Comparison of ENCODE assay signal across 10 cellular contexts in genomic region chr1:204530932-204531331, GRCh38.
A peak's percentile ranks its signal among the peaks of the same experiment; 100 is the strongest.
DNase-seq lines count a peak whose midpoint lies in the region; ATAC-seq lines count a peak whose summit lies in the region.
"Had no signal": no experiment of that assay in that cellular context is flagged by ENCODE, and none has a peak within 500 bp of the region (broad histone marks: within the 10 kb centered on the region; RNA-seq: fewer than 3 reads in every experiment).

No MANE protein-coding gene starts in this region.

- peaks cover 6% of the 10 kb centered on the region for H3K4me1 Mint-ChIP-seq in T-helper 2 cell treated with Interferon-gamma antibody and Interleukin-4, amounts not matched to agents 5 μg/mL and 100 μg/mL, for 36 hours (ENCODE audit: low read depth)
- peaks cover 14% of the 10 kb centered on the region for H3K4me1 Mint-ChIP-seq in stimulated activated memory B cell treated with anti-CD40 and anti-IgM and Interleukin-4, amounts not matched to agents 10 μg/mL and 1 μg/mL and 100 μg/mL, for 72 hours

- peaks cover 66% of the 10 kb centered on the region for H3K36me3 Mint-ChIP-seq in T-helper 2 cell treated with Interferon-gamma antibody and Interleukin-4, amounts not matched to agents 5 μg/mL and 100 μg/mL, for 36 hours (ENCODE audit: low read depth)
- peaks cover 62% of the 10 kb centered on the region for H3K36me3 Mint-ChIP-seq in stimulated activated memory B cell treated with anti-CD40 and anti-IgM and Interleukin-4, amounts not matched to agents 10 μg/mL and 1 μg/mL and 100 μg/mL, for 72 hours

- H3K4me3 Mint-ChIP-seq in T-helper 2 cell treated with Interferon-gamma antibody and Interleukin-4, amounts not matched to agents 5 μg/mL and 100 μg/mL, for 36 hours: no peak overlapping the region
- no peak overlapping the region for H3K4me3 Mint-ChIP-seq in stimulated activated memory B cell treated with anti-CD40 and anti-IgM and Interleukin-4, amounts not matched to agents 10 μg/mL and 1 μg/mL and 100 μg/mL, for 72 hours
- H3K4me3 Mint-ChIP-seq: T-helper 1 cell treated with Interleukin-12 subunit alpha and Interleukin-12 subunit beta and Interleukin-4 antibody, amounts not matched to agents 30 μg/mL and 1 μg/mL, for 36 hours had no signal

- peak overlapping the region; percentile 1 for H3K27ac Mint-ChIP-seq in T-helper 2 cell treated with Interferon-gamma antibody and Interleukin-4, amounts not matched to agents 5 μg/mL and 100 μg/mL, for 36 hours
- peak overlapping the region; percentile 60 for H3K27ac Mint-ChIP-seq in stimulated activated memory B cell treated with anti-CD40 and anti-IgM and Interleukin-4, amounts not matched to agents 10 μg/mL and 1 μg/mL and 100 μg/mL, for 72 hours
- H3K27ac Mint-ChIP-seq: T-helper 1 cell treated with Interleukin-12 subunit alpha and Interleukin-12 subunit beta and Interleukin-4 antibody, amounts not matched to agents 30 μg/mL and 1 μg/mL, for 36 hours had no signal

- ATAC-seq in HG02588 (IDR thresholded peaks at IDR 0.05; ENCODE audit: unreplicated experiment) (peak; percentile 84), HG03558 (IDR thresholded peaks at IDR 0.05; ENCODE audit: extremely low read depth, unreplicated experiment) (peak; percentile 75)
- ATAC-seq in stimulated activated memory B cell treated with anti-CD40 and anti-IgM and Interleukin-4, amounts not matched to agents 10 μg/mL and 1 μg/mL and 100 μg/mL, for 72 hours: peak; percentile 96

- DNase-seq in T-helper 2 cell treated with Interferon-gamma antibody and Interleukin-4, amounts not matched to agents 5 μg/mL and 100 μg/mL, for 36 hours (ENCODE audit: low spot score): no peak
- no peak for DNase-seq in T-helper 2 cell
- DNase-seq in NCI-H1436 (lab: John Stamatoyannopoulos, UW): no peak
- DNase-seq in NCI-H1694 (lab: John Stamatoyannopoulos, UW): no peak
- DNase-seq in AML-193 (lab: John Stamatoyannopoulos, UW): no peak
- DNase-seq: 8988T had no signal

- no peaks in the 10 kb centered on the region for H3K27me3 Mint-ChIP-seq in T-helper 2 cell treated with Interferon-gamma antibody and Interleukin-4, amounts not matched to agents 5 μg/mL and 100 μg/mL, for 36 hours (ENCODE audit: low read depth)
- H3K27me3 Mint-ChIP-seq in stimulated activated memory B cell treated with anti-CD40 and anti-IgM and Interleukin-4, amounts not matched to agents 10 μg/mL and 1 μg/mL and 100 μg/mL, for 72 hours: no peaks in the 10 kb centered on the region

- no peaks in the 10 kb centered on the region for H3K9me3 Mint-ChIP-seq in T-helper 2 cell treated with Interferon-gamma antibody and Interleukin-4, amounts not matched to agents 5 μg/mL and 100 μg/mL, for 36 hours
- H3K9me3 Mint-ChIP-seq in stimulated activated memory B cell treated with anti-CD40 and anti-IgM and Interleukin-4, amounts not matched to agents 10 μg/mL and 1 μg/mL and 100 μg/mL, for 72 hours: no peaks in the 10 kb centered on the region
- H3K9me3 Mint-ChIP-seq: T-helper 1 cell treated with Interleukin-12 subunit alpha and Interleukin-12 subunit beta and Interleukin-4 antibody, amounts not matched to agents 30 μg/mL and 1 μg/mL, for 36 hours had no signal
